ENCODE assay signal across 1 cellular context in the genomic region with DNA sequence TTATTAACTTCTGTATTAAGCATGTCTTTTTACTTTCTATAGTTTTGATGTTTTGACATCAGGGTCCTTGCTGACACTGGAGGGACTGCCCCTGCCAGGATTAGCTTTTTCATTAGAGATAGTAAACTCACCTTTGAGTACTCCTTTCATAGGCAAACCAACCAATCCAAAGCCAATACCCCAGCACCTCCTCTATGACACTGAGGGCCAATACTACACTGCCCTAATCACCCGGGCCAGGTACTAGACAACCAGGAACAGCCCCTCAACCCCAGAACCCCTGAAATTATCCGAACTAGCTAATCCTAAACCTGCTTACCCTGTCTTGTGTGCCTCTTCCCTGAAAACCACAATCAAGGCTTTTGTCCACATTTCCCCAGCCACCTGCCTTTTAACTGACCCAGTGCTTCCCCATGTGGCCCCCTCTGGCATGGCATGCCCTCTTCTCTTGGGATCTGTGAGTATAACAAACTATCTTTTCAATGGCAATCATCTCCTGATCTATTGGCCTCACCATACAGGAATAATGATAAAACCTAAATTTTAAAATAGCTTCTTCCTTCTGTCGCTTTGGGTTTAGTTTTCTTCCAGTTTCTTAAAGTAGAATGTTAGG.
TF ChIP-seq lines count a peak whose summit lies in the region.

No MANE protein-coding gene starts in this region.

TF ChIP-seq in HepG2, 621 proteins besides CTCF, POLR2A, EP300 and RAD21 (continued from another document):
- TF ChIP-seq ZNF12 (CRISPR knock-in tag; IDR thresholded peaks at IDR 0.05), result no peak
- TF ChIP-seq STAG1 (CRISPR knock-in tag; IDR thresholded peaks at IDR 0.05), result peak; percentile 48
